ENCODE assay signal across 9 cellular contexts in genomic region chr15:34365073-34365825, GRCh38. TPM values are rescaled to one million over a fixed set of nuclear protein-coding genes. Genes with fewer than 3 reads are reported as not detected.
DNase-seq lines count a peak whose midpoint lies in the region; ATAC-seq and TF ChIP-seq lines count a peak whose summit lies in the region.
"Had no signal": no experiment of that assay in that cellular context is flagged by ENCODE, and none has a peak within 500 bp of the region (broad histone marks: within the 10 kb centered on the region; RNA-seq: fewer than 3 reads in every experiment).

No MANE protein-coding gene starts in this region.

- TF ChIP-seq CTCF in WI38 (IDR thresholded peaks at IDR 0.05; ENCODE audit: low read depth, low read length) (no peak), spleen (IDR thresholded peaks at IDR 0.05 in 8 of 11, conservative IDR thresholded peaks at IDR 0.05 in 3 of 11) (no peak)

- H3K36me3 ChIP-seq in spleen: peaks cover 0 to 40% (median 10%) of the 10 kb centered on the region in 6 donors

- DNase-seq in activated CD4-positive, alpha-beta T cell treated with anti-CD3 and anti-CD28 coated beads, Interleukin-2, amount 10 ng/mL, durations not matched to agents 24 days and 14 days: no peak
- DNase-seq in activated CD4-positive, alpha-beta T cell treated with anti-CD3 and anti-CD28 coated beads for 4 hours: no peak
- DNase-seq in fibroblast of peridontal ligament (ENCODE audit: extremely low read depth) (peak; percentile 15), spleen (no peak), DMS53 (lab: John Stamatoyannopoulos, UW) (no peak), COR-L47 (lab: John Stamatoyannopoulos, UW) (no peak)

- ATAC-seq in HG03469 (IDR thresholded peaks at IDR 0.05; ENCODE audit: unreplicated experiment): no peak

- no peaks in the 10 kb centered on the region for H3K9me3 Mint-ChIP-seq in activated CD4-positive, alpha-beta T cell treated with anti-CD3 and anti-CD28 coated beads, Interleukin-2, amount 10 ng/mL, durations not matched to agents 24 days and 14 days

- WGBS in spleen, 5 donors: 71 to 85% (median 74%) methylated on average over 16 of the region's 16 CpGs

- H3K9me3 ChIP-seq in spleen: no peaks in the 10 kb centered on the region

- peaks cover 27% of the 10 kb centered on the region for H3K36me3 Mint-ChIP-seq in activated CD4-positive, alpha-beta T cell treated with anti-CD3 and anti-CD28 coated beads, Interleukin-2, amount 10 ng/mL, durations not matched to agents 24 days and 14 days (ENCODE audit: low read depth)

- intact Hi-C loops in activated CD4-positive, alpha-beta T cell treated with anti-CD3 and anti-CD28 coated beads, Interleukin-2, amount 10 ng/mL, durations not matched to agents 24 days and 14 days (cut with micrococcal nuclease): loop anchor here (10.0 kb wide), 3 partner anchors 260 to 330 kb away; partner anchors contain the start of genes AVEN, EMC7 and PGBD4
- intact Hi-C loops in spleen (cut with DNase I; ENCODE audit: low total_unique reads): loop anchor here (10.0 kb wide), 1 partner anchor 130 kb away; no protein-coding TSS in a partner anchor

- peak overlapping the region; percentile 48 for H3K27ac Mint-ChIP-seq in activated CD4-positive, alpha-beta T cell treated with anti-CD3 and anti-CD28 coated beads, Interleukin-2, amount 10 ng/mL, durations not matched to agents 24 days and 14 days

- no peak for TF ChIP-seq POLR2A in spleen (IDR thresholded peaks at IDR 0.05)

- H3K4me3 ChIP-seq in WI38 (ENCODE audit: low read depth, low read length) (peak overlapping the region; percentile 89), spleen (peak overlapping the region in 7 of 8 donors; percentile 84 to 99 (median 94))

- H3K4me3 Mint-ChIP-seq in activated CD4-positive, alpha-beta T cell treated with anti-CD3 and anti-CD28 coated beads, Interleukin-2, amount 10 ng/mL, durations not matched to agents 24 days and 14 days: peak overlapping the region; percentile 99

- peak overlapping the region in 7 of 8 donors; percentile 11 to 100 (median 97) for H3K27ac ChIP-seq in spleen

- H3K4me1 ChIP-seq in spleen: peaks cover 6 to 49% (median 30%) of the 10 kb centered on the region in 6 donors

- peaks cover 37% of the 10 kb centered on the region for H3K4me1 Mint-ChIP-seq in activated CD4-positive, alpha-beta T cell treated with anti-CD3 and anti-CD28 coated beads, Interleukin-2, amount 10 ng/mL, durations not matched to agents 24 days and 14 days

- H3K27me3 Mint-ChIP-seq in activated CD4-positive, alpha-beta T cell treated with anti-CD3 and anti-CD28 coated beads, Interleukin-2, amount 10 ng/mL, durations not matched to agents 24 days and 14 days: peaks cover 1% of the 10 kb centered on the region

- no peaks in the 10 kb centered on the region for H3K27me3 ChIP-seq in spleen (replicated peaks in 1 of 7)

RNA-seq across cellular contexts. Expression of gene LPCAT4, which starts 1.7 kb away (rescaled TPM):
- 63.9 and 67.3 TPM in 2 replicates for total RNA-seq in activated CD4-positive, alpha-beta T cell treated with anti-CD3 and anti-CD28 coated beads, Interleukin-2, amount 10 ng/mL, durations not matched to agents 24 days and 14 days
- total RNA-seq in spleen: 10 to 100 TPM; 24.9 to 53.7 (median 47.4) TPM
- polyA plus RNA-seq in spleen: 10 to 100 TPM; 18.6 to 39.1 (median 28.2) TPM

RNA-seq across cellular contexts. Expression of gene NUTM1, which starts 22.1 kb away (rescaled TPM):
- not detected in 2 replicates for total RNA-seq in activated CD4-positive, alpha-beta T cell treated with anti-CD3 and anti-CD28 coated beads, Interleukin-2, amount 10 ng/mL, durations not matched to agents 24 days and 14 days
- not detected for total RNA-seq in spleen
- polyA plus RNA-seq in spleen: under 1 TPM in 1 of 3 donors, not detected in 2; 0.03 TPM
- polyA plus RNA-seq: adipose tissue had no signal

RNA-seq across cellular contexts. Expression of gene NOP10, which starts 22.3 kb away (rescaled TPM):
- total RNA-seq in activated CD4-positive, alpha-beta T cell treated with anti-CD3 and anti-CD28 coated beads, Interleukin-2, amount 10 ng/mL, durations not matched to agents 24 days and 14 days: 238 and 250 TPM in 2 replicates
- 100 to 1,000 TPM in 6 of 7 donors, 10 to 100 TPM in 1; 100.0 to 147 (median 132) TPM for total RNA-seq in spleen
- 100 to 1,000 TPM; 180 to 329 (median 308) TPM for polyA plus RNA-seq in spleen

RNA-seq across cellular contexts. Expression of gene SLC12A6, which starts 27.7 kb away (rescaled TPM):
- total RNA-seq in activated CD4-positive, alpha-beta T cell treated with anti-CD3 and anti-CD28 coated beads, Interleukin-2, amount 10 ng/mL, durations not matched to agents 24 days and 14 days: 18.4 and 19.4 TPM in 2 replicates
- 100 to 1,000 TPM in 1 of 7 donors, 10 to 100 TPM in 6; 51.4 to 120 (median 78.9) TPM for total RNA-seq in spleen
- 1 to 10 TPM; 5.2 to 8.3 (median 6.7) TPM for polyA plus RNA-seq in spleen
